In genomic region chr9:113345693-113346092, GRCh38 we compare ENCODE assay signal across 20 cellular contexts. TPM values are rescaled to one million over a fixed set of nuclear protein-coding genes. Genes with fewer than 3 reads are reported as not detected.
A peak's percentile ranks its signal among the peaks of the same experiment; 100 is the strongest.
DNase-seq lines count a peak whose midpoint lies in the region; ATAC-seq and TF ChIP-seq lines count a peak whose summit lies in the region.
"Had no signal": no experiment of that assay in that cellular context is flagged by ENCODE, and none has a peak within 500 bp of the region (broad histone marks: within the 10 kb centered on the region; RNA-seq: fewer than 3 reads in every experiment).

No MANE protein-coding gene starts in this region.

- no peaks in the 10 kb centered on the region for H4K20me1 ChIP-seq in smooth muscle cell (ENCODE audit: low read depth)

- H3K79me2 ChIP-seq in smooth muscle cell (ENCODE audit: low read depth) = no peaks in the 10 kb centered on the region

- no peak overlapping the region for H3K4me3 ChIP-seq in muscle layer of colon (ENCODE audit: low read depth in 1 of 2, low read length in 2 of 2)
- H3K4me3 ChIP-seq in smooth muscle cell = no peak overlapping the region
- H3K4me3 ChIP-seq: MG63 had no signal

- H3K27ac ChIP-seq in muscle layer of colon (ENCODE audit: low read depth, low read length) (peak overlapping the region; percentile 4), smooth muscle cell (ENCODE audit: low read depth) (no peak overlapping the region)

- peak overlapping the region; percentile 55 for H3K27ac Mint-ChIP-seq in T-helper 1 cell treated with Interleukin-12 subunit alpha and Interleukin-12 subunit beta and Interleukin-4 antibody, amounts not matched to agents 30 μg/mL and 1 μg/mL, for 36 hours
- H3K27ac Mint-ChIP-seq in stimulated activated naive CD8-positive, alpha-beta T cell treated with anti-CD3 and anti-CD28 coated beads, Interleukin-15, Interleukin-2, amounts not matched to agents 100 ng/mL and 50 ng/mL, for 24 hours = peak overlapping the region; percentile 38
- H3K27ac Mint-ChIP-seq: CD4-positive, alpha-beta memory T cell; HFFc6 had no signal

- peaks cover 5% of the 10 kb centered on the region for H3F3A ChIP-seq in smooth muscle cell (ENCODE audit: low read depth)

- H3K9ac ChIP-seq in muscle layer of colon (ENCODE audit: low read length) = no peak overlapping the region
- H3K9ac ChIP-seq in smooth muscle cell (ENCODE audit: low read depth) = no peak overlapping the region

- H3K27me3 ChIP-seq in muscle layer of colon (ENCODE audit: control insufficient read depth in 1 of 2, insufficient read depth in 2 of 2, low read length in 2 of 2) (no peaks in the 10 kb centered on the region), smooth muscle cell (ENCODE audit: low read depth) (peaks cover 21% of the 10 kb centered on the region)

- no peaks in the 10 kb centered on the region for H3K36me3 Mint-ChIP-seq in T-helper 1 cell treated with Interleukin-12 subunit alpha and Interleukin-12 subunit beta and Interleukin-4 antibody, amounts not matched to agents 30 μg/mL and 1 μg/mL, for 36 hours (ENCODE audit: low read depth)
- no peaks in the 10 kb centered on the region for H3K36me3 Mint-ChIP-seq in stimulated activated naive CD8-positive, alpha-beta T cell treated with anti-CD3 and anti-CD28 coated beads, Interleukin-15, Interleukin-2, amounts not matched to agents 100 ng/mL and 50 ng/mL, for 24 hours (ENCODE audit: low read depth)
- H3K36me3 Mint-ChIP-seq: CD4-positive, alpha-beta memory T cell had no signal

- peaks cover 28% of the 10 kb centered on the region for H3K4me1 ChIP-seq in muscle layer of colon (ENCODE audit: insufficient read depth, low read length)
- H3K4me1 ChIP-seq in smooth muscle cell (ENCODE audit: low read depth) = no peaks in the 10 kb centered on the region

- no peak overlapping the region for H3K4me2 ChIP-seq in smooth muscle cell

- no peak overlapping the region for H3K4me3 Mint-ChIP-seq in T-helper 1 cell treated with Interleukin-12 subunit alpha and Interleukin-12 subunit beta and Interleukin-4 antibody, amounts not matched to agents 30 μg/mL and 1 μg/mL, for 36 hours
- no peak overlapping the region for H3K4me3 Mint-ChIP-seq in stimulated activated naive CD8-positive, alpha-beta T cell treated with anti-CD3 and anti-CD28 coated beads, Interleukin-15, Interleukin-2, amounts not matched to agents 100 ng/mL and 50 ng/mL, for 24 hours
- H3K4me3 Mint-ChIP-seq: CD4-positive, alpha-beta memory T cell; HFFc6 had no signal

- DNase-seq in T-helper 1 cell = no peak
- no peak for DNase-seq in stimulated activated naive CD8-positive, alpha-beta T cell treated with anti-CD3 and anti-CD28 coated beads, Interleukin-15, Interleukin-2, amounts not matched to agents 100 U/mL and 50 U/mL, for 24 hours
- DNase-seq in smooth muscle cell (lab: John Stamatoyannopoulos, UW; ENCODE audit: unreplicated experiment) = no peak
- DNase-seq in AML-193 (lab: John Stamatoyannopoulos, UW) = no peak
- DNase-seq: 8988T; Calu3; CD4-positive, alpha-beta memory T cell; DMS53; HFFc6; MG63; NCI-H1092 treated with DMSO at 0.1 percent for 48 hours; NCI-H1694; NCI-H2227 treated with DMSO at 0.1 percent for 48 hours; NCI-H524 had no signal

- H2AFZ ChIP-seq in smooth muscle cell (ENCODE audit: low read depth) = no peak overlapping the region

- no peak for TF ChIP-seq CTCF in smooth muscle cell (IDR thresholded peaks at IDR 0.05; ENCODE audit: borderline replicate concordance, insufficient read depth, poor library complexity, severe bottlenecking)

- no peaks in the 10 kb centered on the region for H3K27me3 Mint-ChIP-seq in T-helper 1 cell treated with Interleukin-12 subunit alpha and Interleukin-12 subunit beta and Interleukin-4 antibody, amounts not matched to agents 30 μg/mL and 1 μg/mL, for 36 hours (ENCODE audit: low read depth)
- no peaks in the 10 kb centered on the region for H3K27me3 Mint-ChIP-seq in stimulated activated naive CD8-positive, alpha-beta T cell treated with anti-CD3 and anti-CD28 coated beads, Interleukin-15, Interleukin-2, amounts not matched to agents 100 ng/mL and 50 ng/mL, for 24 hours

- peaks cover 3% of the 10 kb centered on the region for H3K9me3 Mint-ChIP-seq in T-helper 1 cell treated with Interleukin-12 subunit alpha and Interleukin-12 subunit beta and Interleukin-4 antibody, amounts not matched to agents 30 μg/mL and 1 μg/mL, for 36 hours
- H3K9me3 Mint-ChIP-seq in stimulated activated naive CD8-positive, alpha-beta T cell treated with anti-CD3 and anti-CD28 coated beads, Interleukin-15, Interleukin-2, amounts not matched to agents 100 ng/mL and 50 ng/mL, for 24 hours = no peaks in the 10 kb centered on the region
- H3K9me3 Mint-ChIP-seq: CD4-positive, alpha-beta memory T cell; HFFc6 had no signal

- 67% methylated on average over 1 of the region's 1 CpG for WGBS in smooth muscle cell (ENCODE audit: low lambda C conversion rate)

- H3K36me3 ChIP-seq in muscle layer of colon (ENCODE audit: insufficient read depth, low read length) (no peaks in the 10 kb centered on the region), smooth muscle cell (ENCODE audit: low read depth) (no peaks in the 10 kb centered on the region)
- H3K36me3 ChIP-seq: MG63 had no signal

- H3K4me1 Mint-ChIP-seq in T-helper 1 cell treated with Interleukin-12 subunit alpha and Interleukin-12 subunit beta and Interleukin-4 antibody, amounts not matched to agents 30 μg/mL and 1 μg/mL, for 36 hours (ENCODE audit: low read depth) = peaks cover 52% of the 10 kb centered on the region
- peaks cover 57% of the 10 kb centered on the region for H3K4me1 Mint-ChIP-seq in stimulated activated naive CD8-positive, alpha-beta T cell treated with anti-CD3 and anti-CD28 coated beads, Interleukin-15, Interleukin-2, amounts not matched to agents 100 ng/mL and 50 ng/mL, for 24 hours (ENCODE audit: low read depth)

- no peaks in the 10 kb centered on the region for H3K9me3 ChIP-seq in muscle layer of colon (ENCODE audit: low read length)
- no peaks in the 10 kb centered on the region for H3K9me3 ChIP-seq in smooth muscle cell (replicated peaks; ENCODE audit: low read depth)
- H3K9me3 ChIP-seq: MG63 had no signal

- ATAC-seq in stimulated activated naive CD8-positive, alpha-beta T cell treated with anti-CD3 and anti-CD28 coated beads, Interleukin-15, Interleukin-2, amounts not matched to agents 100 U/mL and 50 U/mL, for 24 hours = no peak
- no peak for ATAC-seq in HG02642 (IDR thresholded peaks at IDR 0.05; ENCODE audit: poor library complexity, unreplicated experiment)
- ATAC-seq: Panc1 had no signal

RNA-seq across cellular contexts. Expression of gene BSPRY, which starts 3.6 kb away (rescaled TPM):
- 0.36 and 0.67 TPM in 2 replicates for total RNA-seq in smooth muscle cell
- polyA plus RNA-seq in smooth muscle cell = 0.27 and 2.3 TPM in 2 replicates
- total RNA-seq: CD4-positive, alpha-beta memory T cell; HFFc6 had no signal
- polyA plus RNA-seq: BJ had no signal

RNA-seq across cellular contexts. Expression of gene WDR31, which starts 5.6 kb away (rescaled TPM):
- 2.2 and 2.7 TPM in 2 replicates for total RNA-seq in smooth muscle cell
- polyA plus RNA-seq in smooth muscle cell = 1.2 and 1.6 TPM in 2 replicates

RNA-seq across cellular contexts. Expression of gene HDHD3, which starts 31.1 kb away (rescaled TPM):
- 2.9 and 6.7 TPM in 2 replicates for total RNA-seq in smooth muscle cell
- polyA plus RNA-seq in smooth muscle cell = 12.5 and 18.9 TPM in 2 replicates

RNA-seq across cellular contexts. Expression of gene RNF183, which starts 42.5 kb away (rescaled TPM):
- total RNA-seq in smooth muscle cell = 0.09 and 2.3 TPM in 2 replicates
- 0.66 TPM in 1 of 2 replicates, not detected in the other for polyA plus RNA-seq in smooth muscle cell
- total RNA-seq: CD4-positive, alpha-beta memory T cell; HFFc6 had no signal
- polyA plus RNA-seq: BJ; CD4-positive, alpha-beta memory T cell had no signal

RNA-seq across cellular contexts. Expression of gene ALAD, which starts 55.4 kb away (rescaled TPM):
- total RNA-seq in smooth muscle cell = 6.2 and 7.1 TPM in 2 replicates
- 15.4 and 22.4 TPM in 2 replicates for polyA plus RNA-seq in smooth muscle cell
